ENCODE assay signal across 8 cellular contexts in the genomic region with DNA sequence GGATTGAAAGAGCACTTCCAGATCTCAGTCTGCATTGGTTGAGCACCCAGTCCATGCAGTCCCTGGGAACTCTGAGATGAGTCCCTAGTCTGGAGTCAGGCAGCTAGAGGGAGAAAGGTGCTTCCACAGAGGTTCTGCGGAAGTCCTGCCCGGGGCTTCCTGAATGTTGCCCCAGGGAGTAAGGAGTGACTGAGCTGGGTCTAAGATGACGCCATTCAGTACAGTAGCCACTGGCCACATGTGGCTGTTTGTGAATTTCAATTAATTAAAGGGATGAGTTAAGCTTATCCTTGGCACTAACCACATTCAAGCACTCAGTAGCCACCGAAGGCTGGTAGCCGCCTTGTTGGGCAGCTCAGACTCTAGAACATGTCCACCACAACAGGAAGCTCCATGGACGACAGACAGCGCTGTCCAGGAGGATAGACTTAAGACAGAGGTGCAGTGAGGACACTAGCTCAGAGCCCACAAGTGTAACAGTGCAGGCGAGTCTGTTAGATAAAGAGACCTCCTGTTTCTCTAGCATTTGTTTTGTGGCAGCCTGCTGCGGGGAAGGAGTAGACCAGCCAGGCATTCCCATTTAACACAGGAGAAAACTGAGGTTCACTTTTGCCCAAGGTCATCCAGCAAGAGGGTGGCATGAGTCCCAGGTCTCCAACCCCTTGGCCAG.
DNase-seq lines count a peak whose midpoint lies in the region; ATAC-seq and TF ChIP-seq lines count a peak whose summit lies in the region.

No MANE protein-coding gene starts in this region.

- H3K9ac ChIP-seq in adipocyte (ENCODE audit: low read length), result peak overlapping the region; percentile 35

- H3K4me1 ChIP-seq in left ventricle myocardium inferior, result peaks cover 95% of the 10 kb centered on the region
- peaks cover 53% of the 10 kb centered on the region for H3K4me1 ChIP-seq in adipocyte (ENCODE audit: control insufficient read depth, insufficient read depth, low read length)
- H3K4me1 ChIP-seq in upper lobe of right lung, result peaks cover 78% of the 10 kb centered on the region

- H3K27ac ChIP-seq in left ventricle myocardium inferior (replicated peaks) (peak overlapping the region; percentile 97), upper lobe of right lung (peak overlapping the region; percentile 82)

- peak overlapping the region; percentile 70 for H3K4me3 ChIP-seq in left ventricle myocardium inferior
- H3K4me3 ChIP-seq in adipocyte (ENCODE audit: low read length), result no peak overlapping the region
- no peak overlapping the region for H3K4me3 ChIP-seq in upper lobe of right lung
- H3K4me3 ChIP-seq in lower leg skin (ENCODE audit: low read depth, poor library complexity, severe bottlenecking), result no peak overlapping the region

- TF ChIP-seq POLR2A in lower leg skin (IDR thresholded peaks at IDR 0.05), result no peak

- no peaks in the 10 kb centered on the region for H3K27me3 ChIP-seq in left ventricle myocardium inferior (ENCODE audit: low read depth)
- no peaks in the 10 kb centered on the region for H3K27me3 ChIP-seq in adipocyte (replicated peaks; ENCODE audit: control insufficient read depth, insufficient read depth, low read length)
- no peaks in the 10 kb centered on the region for H3K27me3 ChIP-seq in upper lobe of right lung

- H3K36me3 Mint-ChIP-seq in natural killer cell, result no peaks in the 10 kb centered on the region

- H3K27me3 Mint-ChIP-seq in natural killer cell (ENCODE audit: low read depth in 2 of 2), result no peaks in the 10 kb centered on the region

- TF ChIP-seq CTCF in left ventricle myocardium inferior (IDR thresholded peaks at IDR 0.05; ENCODE audit: borderline replicate concordance) (no peak), natural killer cell (IDR thresholded peaks at IDR 0.05) (no peak), upper lobe of right lung (IDR thresholded peaks at IDR 0.05) (no peak), lower leg skin (IDR thresholded peaks at IDR 0.05) (no peak)

- H3K4me1 Mint-ChIP-seq in natural killer cell, result peaks cover 73 to 77% of the 10 kb centered on the region in 2 donors

- no peak for DNase-seq in left ventricle myocardium inferior
- DNase-seq in Right ventricle myocardium inferior (ENCODE audit: missing footprints), result no peak
- DNase-seq in adipocyte (ENCODE audit: low read depth), result no peak
- DNase-seq in natural killer cell, result no peak
- no peak for DNase-seq in upper lobe of right lung
- no peak for DNase-seq in DMS153 (lab: John Stamatoyannopoulos, UW)
- no peak for DNase-seq in lower leg skin (ENCODE audit: low spot score in 2 of 2)

- peak overlapping the region; percentile 85 for H3K27ac Mint-ChIP-seq in natural killer cell

- no peaks in the 10 kb centered on the region for H3K9me3 Mint-ChIP-seq in natural killer cell

- intact Hi-C loops in left ventricle myocardium inferior (cut with micrococcal nuclease) (no loop called here), Right ventricle myocardium inferior (cut with DNase I) (loop anchor here (1.0 kb wide), 1 partner anchor 22 kb away; no protein-coding TSS in a partner anchor), natural killer cell (cut with micrococcal nuclease) (loop anchor here (1.0 to 2.0 kb wide), 2 partner anchors 21 to 41 kb away; no protein-coding TSS in a partner anchor), upper lobe of right lung (cut with DNase I) (no loop called here), lower leg skin (cut with DNase I; ENCODE audit: low total_unique reads) (no loop called here)

- ATAC-seq in Right ventricle myocardium inferior (no peak), natural killer cell (no peak), upper lobe of right lung (no peak), GM19023 (IDR thresholded peaks at IDR 0.05; ENCODE audit: unreplicated experiment) (no peak)

- WGBS in lower leg skin, 2 donors, result 56 to 63% methylated on average over 9 of the region's 9 CpGs

- H3K9me3 ChIP-seq in left ventricle myocardium inferior (replicated peaks), result no peaks in the 10 kb centered on the region
- H3K9me3 ChIP-seq in adipocyte (ENCODE audit: control insufficient read depth, low read length), result no peaks in the 10 kb centered on the region
- H3K9me3 ChIP-seq in upper lobe of right lung, result no peaks in the 10 kb centered on the region

- H3K36me3 ChIP-seq in left ventricle myocardium inferior (no peaks in the 10 kb centered on the region), adipocyte (ENCODE audit: control insufficient read depth, insufficient read depth, low read length, severe bottlenecking) (no peaks in the 10 kb centered on the region), upper lobe of right lung (no peaks in the 10 kb centered on the region)

- peak overlapping the region; percentile 85 for H3K4me3 Mint-ChIP-seq in natural killer cell

Comparison
In these comparisons a context has a peak if more than half of its experiments do, and no peak if none do; other contexts are left out.
1. intact Hi-C loops: an anchor here in Right ventricle myocardium inferior (1.0 kb wide) and natural killer cell (1.0 to 2.0 kb wide); none called in left ventricle myocardium inferior, upper lobe of right lung and lower leg skin.